ENCODE assay signal across 1 cellular context in genomic region chr19:18319591-18320135, GRCh38.
TF ChIP-seq lines count a peak whose summit lies in the region.

No MANE protein-coding gene starts in this region.

TF ChIP-seq in HepG2, 621 proteins besides CTCF, POLR2A, EP300 and RAD21 (continued from another document and continues in another):
- TF ChIP-seq HMGXB3 (CRISPR knock-in tag; IDR thresholded peaks at IDR 0.05; ENCODE audit: borderline replicate concordance), result 0 out of 2 replicates have a peak, but pooled peaks have one; percentile 47
- peak; percentile 98 for TF ChIP-seq PHF21A (CRISPR knock-in tag; IDR thresholded peaks at IDR 0.05)
- no peak; the same call in 1 of the 2 replicates for TF ChIP-seq ZKSCAN1 (IDR thresholded peaks at IDR 0.05; ENCODE audit: low read length)
- no peak for TF ChIP-seq MXD4 (CRISPR knock-in tag; IDR thresholded peaks at IDR 0.05)
- no peak for TF ChIP-seq SP4 (CRISPR knock-in tag; IDR thresholded peaks at IDR 0.05)
- no peak for TF ChIP-seq HMG20B (CRISPR knock-in tag; conservative IDR thresholded peaks at IDR 0.05)
- TF ChIP-seq DMAP1 (CRISPR knock-in tag; IDR thresholded peaks at IDR 0.05), result peak; percentile 48; the same call in 1 of the 2 replicates
- peak; percentile 51; the same call in 1 of the 2 replicates for TF ChIP-seq TCF7 (IDR thresholded peaks at IDR 0.05; ENCODE audit: low read depth)
- peak; percentile 41; the same call in 1 of the 2 replicates for TF ChIP-seq ZBTB26 (CRISPR knock-in tag; IDR thresholded peaks at IDR 0.05; ENCODE audit: borderline replicate concordance)
- TF ChIP-seq HCFC1 (IDR thresholded peaks at IDR 0.05; ENCODE audit: low read depth, low read length), result no peak
- peak; percentile 98 for TF ChIP-seq ZMYM2 (CRISPR knock-in tag; IDR thresholded peaks at IDR 0.05)
- TF ChIP-seq CEBPG (CRISPR knock-in tag; IDR thresholded peaks at IDR 0.05), result peak; percentile 10; the same call in 1 of the 2 replicates
- no peak for TF ChIP-seq ZNF883 (CRISPR knock-in tag; IDR thresholded peaks at IDR 0.05; ENCODE audit: not compliant biosample characterization)
- TF ChIP-seq SNRNP70 (IDR thresholded peaks at IDR 0.05; ENCODE audit: low read depth, low read length), result no peak
- 0 out of 2 replicates have a peak, but pooled peaks have one; percentile 44 for TF ChIP-seq ZHX1 (CRISPR knock-in tag; IDR thresholded peaks at IDR 0.05; ENCODE audit: low read depth)
- TF ChIP-seq NFAT5 (CRISPR knock-in tag; IDR thresholded peaks at IDR 0.05), result no peak
- TF ChIP-seq STAT5B (CRISPR knock-in tag; IDR thresholded peaks at IDR 0.05), result no peak
- TF ChIP-seq SMAD9 (CRISPR knock-in tag; IDR thresholded peaks at IDR 0.05), result no peak
- TF ChIP-seq PBX3 (CRISPR knock-in tag; IDR thresholded peaks at IDR 0.05; ENCODE audit: borderline replicate concordance), result no peak
- no peak for TF ChIP-seq CCAR2 (optimal IDR thresholded peaks at IDR 0.05; ENCODE audit: low read depth, low read length)
- TF ChIP-seq ZBTB42 (CRISPR knock-in tag; IDR thresholded peaks at IDR 0.05), result no peak
- TF ChIP-seq WIZ (CRISPR knock-in tag; IDR thresholded peaks at IDR 0.05), result no peak
- TF ChIP-seq PAX8 (CRISPR knock-in tag; IDR thresholded peaks at IDR 0.05; ENCODE audit: borderline replicate concordance), result no peak
- peak; percentile 73 for TF ChIP-seq BHLHE40 (IDR thresholded peaks at IDR 0.05; ENCODE audit: low read length)
- TF ChIP-seq DR1 (CRISPR knock-in tag; IDR thresholded peaks at IDR 0.05), result no peak
- peak; percentile 94 for TF ChIP-seq HNF4A (CRISPR knock-in tag; IDR thresholded peaks at IDR 0.05)
- TF ChIP-seq GFI1 (CRISPR knock-in tag; IDR thresholded peaks at IDR 0.05; ENCODE audit: borderline replicate concordance), result peak; percentile 73
- peak; percentile 95 for TF ChIP-seq SAP130 (CRISPR knock-in tag; IDR thresholded peaks at IDR 0.05; ENCODE audit: low read depth)
- peak; percentile 92 for TF ChIP-seq ZEB1 (IDR thresholded peaks at IDR 0.05; ENCODE audit: insufficient replicate concordance, low read depth)
- TF ChIP-seq NFKBIZ (CRISPR knock-in tag; IDR thresholded peaks at IDR 0.05), result peak; percentile 81; the same call in 1 of the 2 replicates
- peak; percentile 76 for TF ChIP-seq ZNF878 (CRISPR knock-in tag; IDR thresholded peaks at IDR 0.05)
- peak; percentile 68; the same call in 1 of the 2 replicates for TF ChIP-seq ZNF644 (CRISPR knock-in tag; IDR thresholded peaks at IDR 0.05; ENCODE audit: low read depth)
- TF ChIP-seq ZMYM4 (CRISPR knock-in tag; IDR thresholded peaks at IDR 0.05), result peak; percentile 66
- TF ChIP-seq HMG20A (CRISPR knock-in tag; IDR thresholded peaks at IDR 0.05; ENCODE audit: borderline replicate concordance), result peak; percentile 91
- TF ChIP-seq ZNF574 (CRISPR knock-in tag; IDR thresholded peaks at IDR 0.05), result peak; percentile 52
- TF ChIP-seq ZFX (CRISPR knock-in tag; IDR thresholded peaks at IDR 0.05; ENCODE audit: low read depth), result peak; percentile 73
- TF ChIP-seq FOXC1 (CRISPR knock-in tag; IDR thresholded peaks at IDR 0.05; ENCODE audit: borderline replicate concordance), result 0 out of 2 replicates have a peak, but pooled peaks have one; percentile 11
- no peak for TF ChIP-seq PBX2 (CRISPR knock-in tag; IDR thresholded peaks at IDR 0.05)
- peak; percentile 39; the same call in 1 of the 2 replicates for TF ChIP-seq ZNF772 (CRISPR knock-in tag; IDR thresholded peaks at IDR 0.05)
- no peak for TF ChIP-seq RFXANK (CRISPR knock-in tag; IDR thresholded peaks at IDR 0.05)
- no peak for TF ChIP-seq ATF7 (IDR thresholded peaks at IDR 0.05)
- peak; percentile 81 for TF ChIP-seq ATF7 (CRISPR knock-in tag; IDR thresholded peaks at IDR 0.05)
- TF ChIP-seq ZNF749 (CRISPR knock-in tag; IDR thresholded peaks at IDR 0.05; ENCODE audit: borderline replicate concordance), result 0 out of 2 replicates have a peak, but pooled peaks have one; percentile 34
- TF ChIP-seq PCBP1 (IDR thresholded peaks at IDR 0.05; ENCODE audit: borderline replicate concordance, low read depth, low read length), result no peak
- peak; percentile 96 for TF ChIP-seq HDAC1 (CRISPR knock-in tag; IDR thresholded peaks at IDR 0.05)
- TF ChIP-seq ELF3 (CRISPR knock-in tag; IDR thresholded peaks at IDR 0.05), result peak; percentile 69; the same call in 1 of the 2 replicates
- no peak for TF ChIP-seq CREB3 (CRISPR knock-in tag; IDR thresholded peaks at IDR 0.05)
